1 cellular context compared by ENCODE assay signal in genomic region chr16:66372078-66372897, GRCh38.
TF ChIP-seq lines count a peak whose summit lies in the region.

No MANE protein-coding gene starts in this region.

TF ChIP-seq in GM23338, 12 proteins besides CTCF, POLR2A, EP300 and RAD21 (continued from another document):
- TF ChIP-seq, protein P1, sequence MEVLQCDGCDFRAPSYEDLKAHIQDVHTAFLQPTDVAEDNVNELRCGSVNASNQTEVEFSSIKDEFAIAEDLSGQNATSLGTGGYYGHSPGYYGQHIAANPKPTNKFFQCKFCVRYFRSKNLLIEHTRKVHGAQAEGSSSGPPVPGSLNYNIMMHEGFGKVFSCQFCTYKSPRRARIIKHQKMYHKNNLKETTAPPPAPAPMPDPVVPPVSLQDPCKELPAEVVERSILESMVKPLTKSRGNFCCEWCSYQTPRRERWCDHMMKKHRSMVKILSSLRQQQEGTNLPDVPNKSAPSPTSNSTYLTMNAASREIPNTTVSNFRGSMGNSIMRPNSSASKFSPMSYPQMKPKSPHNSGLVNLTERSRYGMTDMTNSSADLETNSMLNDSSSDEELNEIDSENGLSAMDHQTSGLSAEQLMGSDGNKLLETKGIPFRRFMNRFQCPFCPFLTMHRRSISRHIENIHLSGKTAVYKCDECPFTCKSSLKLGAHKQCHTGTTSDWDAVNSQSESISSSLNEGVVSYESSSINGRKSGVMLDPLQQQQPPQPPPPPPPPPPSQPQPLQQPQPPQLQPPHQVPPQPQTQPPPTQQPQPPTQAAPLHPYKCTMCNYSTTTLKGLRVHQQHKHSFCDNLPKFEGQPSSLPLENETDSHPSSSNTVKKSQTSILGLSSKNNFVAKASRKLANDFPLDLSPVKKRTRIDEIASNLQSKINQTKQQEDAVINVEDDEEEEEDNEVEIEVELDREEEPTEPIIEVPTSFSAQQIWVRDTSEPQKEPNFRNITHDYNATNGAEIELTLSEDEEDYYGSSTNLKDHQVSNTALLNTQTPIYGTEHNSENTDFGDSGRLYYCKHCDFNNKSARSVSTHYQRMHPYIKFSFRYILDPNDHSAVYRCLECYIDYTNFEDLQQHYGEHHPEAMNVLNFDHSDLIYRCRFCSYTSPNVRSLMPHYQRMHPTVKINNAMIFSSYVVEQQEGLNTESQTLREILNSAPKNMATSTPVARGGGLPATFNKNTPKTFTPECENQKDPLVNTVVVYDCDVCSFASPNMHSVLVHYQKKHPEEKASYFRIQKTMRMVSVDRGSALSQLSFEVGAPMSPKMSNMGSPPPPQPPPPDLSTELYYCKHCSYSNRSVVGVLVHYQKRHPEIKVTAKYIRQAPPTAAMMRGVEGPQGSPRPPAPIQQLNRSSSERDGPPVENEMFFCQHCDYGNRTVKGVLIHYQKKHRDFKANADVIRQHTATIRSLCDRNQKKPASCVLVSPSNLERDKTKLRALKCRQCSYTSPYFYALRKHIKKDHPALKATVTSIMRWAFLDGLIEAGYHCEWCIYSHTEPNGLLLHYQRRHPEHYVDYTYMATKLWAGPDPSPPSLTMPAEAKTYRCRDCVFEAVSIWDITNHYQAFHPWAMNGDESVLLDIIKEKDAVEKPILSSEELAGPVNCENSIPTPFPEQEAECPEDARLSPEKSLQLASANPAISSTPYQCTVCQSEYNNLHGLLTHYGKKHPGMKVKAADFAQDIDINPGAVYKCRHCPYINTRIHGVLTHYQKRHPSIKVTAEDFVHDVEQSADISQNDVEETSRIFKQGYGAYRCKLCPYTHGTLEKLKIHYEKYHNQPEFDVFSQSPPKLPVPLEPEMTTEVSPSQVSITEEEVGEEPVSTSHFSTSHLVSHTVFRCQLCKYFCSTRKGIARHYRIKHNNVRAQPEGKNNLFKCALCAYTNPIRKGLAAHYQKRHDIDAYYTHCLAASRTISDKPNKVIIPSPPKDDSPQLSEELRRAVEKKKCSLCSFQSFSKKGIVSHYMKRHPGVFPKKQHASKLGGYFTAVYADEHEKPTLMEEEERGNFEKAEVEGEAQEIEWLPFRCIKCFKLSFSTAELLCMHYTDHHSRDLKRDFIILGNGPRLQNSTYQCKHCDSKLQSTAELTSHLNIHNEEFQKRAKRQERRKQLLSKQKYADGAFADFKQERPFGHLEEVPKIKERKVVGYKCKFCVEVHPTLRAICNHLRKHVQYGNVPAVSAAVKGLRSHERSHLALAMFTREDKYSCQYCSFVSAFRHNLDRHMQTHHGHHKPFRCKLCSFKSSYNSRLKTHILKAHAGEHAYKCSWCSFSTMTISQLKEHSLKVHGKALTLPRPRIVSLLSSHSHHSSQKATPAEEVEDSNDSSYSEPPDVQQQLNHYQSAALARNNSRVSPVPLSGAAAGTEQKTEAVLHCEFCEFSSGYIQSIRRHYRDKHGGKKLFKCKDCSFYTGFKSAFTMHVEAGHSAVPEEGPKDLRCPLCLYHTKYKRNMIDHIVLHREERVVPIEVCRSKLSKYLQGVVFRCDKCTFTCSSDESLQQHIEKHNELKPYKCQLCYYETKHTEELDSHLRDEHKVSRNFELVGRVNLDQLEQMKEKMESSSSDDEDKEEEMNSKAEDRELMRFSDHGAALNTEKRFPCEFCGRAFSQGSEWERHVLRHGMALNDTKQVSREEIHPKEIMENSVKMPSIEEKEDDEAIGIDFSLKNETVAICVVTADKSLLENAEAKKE (CRISPR knock-in tag; IDR thresholded peaks at IDR 0.05): no peak
- TF ChIP-seq JUNB (IDR thresholded peaks at IDR 0.05; ENCODE audit: unreplicated experiment): no peak
- no peak for TF ChIP-seq CREB1 (CRISPR knock-in tag; IDR thresholded peaks at IDR 0.05; ENCODE audit: low read depth)
- no peak for TF ChIP-seq EZH2 (IDR thresholded peaks at IDR 0.05; ENCODE audit: low read depth, unreplicated experiment)
- TF ChIP-seq NANOG (IDR thresholded peaks at IDR 0.05; ENCODE audit: borderline replicate concordance): no peak
- TF ChIP-seq ETS1 (IDR thresholded peaks at IDR 0.05): no peak
- no peak for TF ChIP-seq STAT1 (IDR thresholded peaks at IDR 0.05; ENCODE audit: unreplicated experiment)
- no peak for TF ChIP-seq REST (IDR thresholded peaks at IDR 0.05; ENCODE audit: unreplicated experiment)
- no peak for TF ChIP-seq ZNF331 (CRISPR knock-in tag; IDR thresholded peaks at IDR 0.05; ENCODE audit: low read depth)
